Comparison of ENCODE assay signal across 1 cellular context in genomic region chr12:9273276-9273675, GRCh38.
TF ChIP-seq lines count a peak whose summit lies in the region.

No MANE protein-coding gene starts in this region.

TF ChIP-seq in A549, 52 proteins besides CTCF, POLR2A, EP300 and RAD21 (continued from another document):
- TF ChIP-seq ELK1 (IDR thresholded peaks at IDR 0.05; ENCODE audit: low read depth, low read length) (no peak), HOXA7 (CRISPR knock-in tag; IDR thresholded peaks at IDR 0.05) (no peak), ESRRA (IDR thresholded peaks at IDR 0.05; ENCODE audit: borderline replicate concordance, low read length) (no peak), PHF8 (IDR thresholded peaks at IDR 0.05; ENCODE audit: borderline replicate concordance, low read depth) (no peak), RCOR1 (IDR thresholded peaks at IDR 0.05; ENCODE audit: low read depth, low read length) (no peak)
TF ChIP-seq in A549: peak in this region for 3.
